ENCODE assay signal across 8 cellular contexts in the genomic region with DNA sequence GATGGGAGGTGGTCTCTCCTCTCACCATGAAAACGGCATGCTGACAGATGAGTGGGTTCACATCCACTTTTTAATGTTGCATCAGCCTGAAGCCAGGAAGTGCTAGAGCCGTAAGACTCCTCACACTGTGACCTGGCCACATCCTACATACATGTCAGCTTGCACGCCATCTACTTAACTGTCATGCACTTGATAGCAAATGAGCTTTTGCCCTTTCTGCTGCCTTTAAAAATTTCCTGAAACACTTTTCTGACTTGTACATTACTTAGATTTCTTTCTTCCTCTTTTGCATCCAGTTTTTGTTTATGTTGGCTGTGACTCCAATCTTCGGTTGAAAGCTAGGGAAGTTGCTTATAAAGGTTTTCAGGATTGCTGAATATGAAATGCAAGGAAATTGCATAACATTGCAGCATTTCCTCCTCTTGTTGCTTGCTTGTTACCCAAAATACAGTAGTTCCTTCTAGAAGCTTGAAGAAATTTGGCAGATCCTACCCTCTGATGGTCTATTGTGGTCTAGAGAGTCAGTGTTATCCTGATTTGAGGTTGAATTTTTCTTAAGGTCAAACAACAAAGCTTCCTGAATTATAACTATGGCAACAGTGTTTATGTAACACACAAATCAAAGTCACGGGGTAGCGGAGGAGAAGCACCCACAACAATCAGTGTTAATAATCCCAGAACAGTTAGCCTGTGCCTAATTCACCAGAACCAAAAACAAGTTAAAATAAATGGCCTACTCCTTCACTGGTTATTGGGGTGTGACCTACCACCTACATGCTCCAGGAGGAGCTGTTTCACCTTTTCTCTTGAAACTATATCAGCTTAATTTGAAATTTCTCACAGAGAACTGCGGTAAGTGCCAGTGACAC.
DNase-seq lines count a peak whose midpoint lies in the region; ATAC-seq, FAIRE-seq and TF ChIP-seq lines count a peak whose summit lies in the region.

No MANE protein-coding gene starts in this region.

- no peak for FAIRE-seq in HTR-8/SVneo (lab: Jason Lieb, UNC)

- POLR2A ChIA-PET in GM10248 (lab: Yijun Ruan, JAX), result interaction anchor here (0.5 to 1.6 kb wide), 5 partner anchors 30 to 402 kb away, joined by 3 to 6 read pairs (median 3); no protein-coding TSS in a partner anchor

- TF ChIP-seq CTCF in GM10248 (IDR thresholded peaks at IDR 0.05; ENCODE audit: control extremely low read depth, extremely low read depth, low read depth, missing control alignments), result peak; percentile 55

- ATAC-seq in GM21515 (IDR thresholded peaks at IDR 0.05; ENCODE audit: unreplicated experiment), result peak; percentile 71
- peak; percentile 76 for ATAC-seq in left lobe of liver

- CTCF ChIA-PET in GM10248 (lab: Yijun Ruan, JAX), result interaction anchor here (0.8 to 4.3 kb wide), 66 partner anchors 9 to 1189 kb away, joined by 3 to 24 read pairs (median 4); a partner anchor contains a TSS

- DNase-seq in GM10248 (ENCODE audit: extremely low spot score) (peak; percentile 64), HTR-8/SVneo (ENCODE audit: insufficient read length, low spot score) (peak; percentile 38), T follicular helper cell (ENCODE audit: low read depth) (peak; percentile 26), T47D (ENCODE audit: low read depth in 1 of 2, low spot score in 1 of 2) (peak; percentile 20 to 67), left lobe of liver (ENCODE audit: low spot score) (no peak), NCI-H526 treated with DMSO at 0.1 percent for 48 hours (lab: John Stamatoyannopoulos, UW) (no peak)
- peak; percentile 31 to 35 for DNase-seq in stimulated activated CD8-positive, alpha-beta memory T cell treated with anti-CD3 and anti-CD28 coated beads, Interleukin-2, amount 100 ng/mL, for 1 hour (ENCODE audit: low read depth in 2 of 2)

- in situ Hi-C loops in T47D (cut with HindIII; ENCODE audit: low pct_unique_long_range_greater_than_20kb, low sequenced_read_pairs), result no loop called here

Comparison
In these comparisons a context has a peak if more than half of its experiments do, and no peak if none do; other contexts are left out.
1. DNase-seq: peak in GM10248 (single experiment), HTR-8/SVneo (single experiment), T follicular helper cell (single experiment), T47D (2 of 2) and stimulated activated CD8-positive, alpha-beta memory T cell treated with anti-CD3 and anti-CD28 coated beads, Interleukin-2, amount 100 ng/mL, for 1 hour (2 of 2); none in left lobe of liver (single experiment) and NCI-H526 treated with DMSO at 0.1 percent for 48 hours (single experiment).